Comparison of ENCODE assay signal across 22 cellular contexts in genomic region chr1:185837711-185838110, GRCh38.
"Had no signal": no experiment of that assay in that cellular context is flagged by ENCODE, and none has a peak within 500 bp of the region (broad histone marks: within the 10 kb centered on the region; RNA-seq: fewer than 3 reads in every experiment).

No MANE protein-coding gene starts in this region.

- H3K9me3 ChIP-seq: esophagus squamous epithelium, gastrocnemius medialis, left ventricle myocardium inferior, pancreas, right lobe of liver, vagina had no signal

- FAIRE-seq: bronchial epithelial cell had no signal

- H3K4me1 ChIP-seq: esophagus squamous epithelium, gastrocnemius medialis, left ventricle myocardium inferior, pancreas, right lobe of liver, vagina had no signal

- H3K27me3 ChIP-seq: esophagus squamous epithelium, gastrocnemius medialis, pancreas, right lobe of liver, vagina had no signal

- H3K27ac ChIP-seq: esophagus squamous epithelium, gastrocnemius medialis, left ventricle myocardium inferior, pancreas, right lobe of liver, vagina had no signal

- ATAC-seq: gastrocnemius medialis; naive thymus-derived CD4-positive, alpha-beta T cell; pancreas; right lobe of liver had no signal

- DNase-seq: activated CD4-positive, alpha-beta T cell treated with anti-CD3 and anti-CD28 coated beads, Interleukin-2, amount 50 U/mL, for 1 hour; activated CD4-positive, CD25-positive, alpha-beta regulatory T cell treated with anti-CD3 and anti-CD28 coated beads, Interleukin-2, amount 50 U/mL, for 72 hours; activated CD8-positive, alpha-beta memory T cell treated with anti-CD3 and anti-CD28 coated beads for 24 hours; activated CD8-positive, alpha-beta memory T cell treated with anti-CD3 and anti-CD28 coated beads, Interleukin-2, amount 50 U/mL, for 48 hours; activated gamma-delta T cell treated with Interleukin-2 at 50 U/mL for 16 hours; cerebellar nuclear complex; cortex of kidney; effector CD4-positive, alpha-beta T cell; esophagus squamous epithelium; gastrocnemius medialis; head of caudate nucleus; left ventricle myocardium inferior; naive thymus-derived CD4-positive, alpha-beta T cell; pancreas; right lobe of liver; small intestine; stimulated activated CD4-positive, alpha-beta T cell treated with anti-CD3 and anti-CD28 coated beads, Interleukin-15, amount 100 ng/mL, for 24 hours; stimulated activated CD4-positive, alpha-beta T cell treated with anti-CD3 and anti-CD28 coated beads, Interleukin-2, amount 100 ng/mL, for 48 hours; T1000; trophoblast cell had no signal

- H3K36me3 ChIP-seq: esophagus squamous epithelium, gastrocnemius medialis, left ventricle myocardium inferior, pancreas, right lobe of liver, vagina had no signal

- H3K4me3 ChIP-seq: esophagus squamous epithelium, gastrocnemius medialis, left ventricle myocardium inferior, pancreas, right lobe of liver, vagina had no signal
